Comparison of ENCODE assay signal across 8 cellular contexts in genomic region chr13:52193572-52194183, GRCh38. TPM values are rescaled to one million over a fixed set of nuclear protein-coding genes. Genes with fewer than 3 reads are reported as not detected.
DNase-seq lines count a peak whose midpoint lies in the region; ATAC-seq, FAIRE-seq and TF ChIP-seq lines count a peak whose summit lies in the region.
"Not testable (repeated sequence)": the region's sequence is repeated elsewhere in the genome, so short reads cannot be mapped to it uniquely, and the experiment has no call there.

No MANE protein-coding gene starts in this region.

- H3K9me3 Mint-ChIP-seq in activated naive CD8-positive, alpha-beta T cell treated with anti-CD3 and anti-CD28 coated beads for 36 hours = not testable (repeated sequence)

- H3K9ac ChIP-seq in rectal smooth muscle tissue (ENCODE audit: low read length) = peak overlapping the region; percentile 46

- TF ChIP-seq POLR2A in Peyer's patch (IDR thresholded peaks at IDR 0.05) = peak in 1 of 2 donors; percentile 12

- not testable (repeated sequence) for H3K36me3 Mint-ChIP-seq in activated naive CD8-positive, alpha-beta T cell treated with anti-CD3 and anti-CD28 coated beads for 36 hours

- H3K27me3 Mint-ChIP-seq in activated naive CD8-positive, alpha-beta T cell treated with anti-CD3 and anti-CD28 coated beads for 36 hours = not testable (repeated sequence)

- peak overlapping the region; percentile 99 for H2AFZ ChIP-seq in ACC112 (ENCODE audit: low read length, unreplicated experiment)

- not testable (repeated sequence) for H3K9me3 ChIP-seq in Peyer's patch

- peak; percentile 46 for FAIRE-seq in GM18507 (lab: Jason Lieb, UNC)

- not testable (repeated sequence) for H3K36me3 ChIP-seq in ACC112 (ENCODE audit: insufficient read depth, low read length); Peyer's patch; rectal smooth muscle tissue (ENCODE audit: control insufficient read depth, insufficient read depth, low read length)

- H3K4me1 ChIP-seq in ACC112 (ENCODE audit: control insufficient read depth, insufficient read depth, low read length, unreplicated experiment); rectal smooth muscle tissue (ENCODE audit: control insufficient read depth, insufficient read depth, low read length): not testable (repeated sequence)
- H3K4me1 ChIP-seq in Peyer's patch = peaks cover 0 to 21% (median 0%) of the 10 kb centered on the region in 4 donors

- TF ChIP-seq CTCF in Peyer's patch (IDR thresholded peaks at IDR 0.05) = peak in 1 of 6 experiments; percentile 15
- not testable (repeated sequence) for TF ChIP-seq CTCF in epithelial cell of esophagus (IDR thresholded peaks at IDR 0.05; ENCODE audit: insufficient read depth, low read depth, low read length, missing control alignments)

- H3K27me3 ChIP-seq in ACC112 (ENCODE audit: insufficient read depth, low read length); Peyer's patch; rectal smooth muscle tissue (ENCODE audit: control insufficient read depth, insufficient read depth, low read length): not testable (repeated sequence)

- DNase-seq in GM18507 (ENCODE audit: extremely low spot score, insufficient read length, low read depth); Peyer's patch; activated naive CD8-positive, alpha-beta T cell treated with anti-CD3 and anti-CD28 coated beads for 36 hours: not testable (repeated sequence)
- peak; percentile 30 for DNase-seq in epithelial cell of esophagus (ENCODE audit: low read depth)
- DNase-seq in left kidney (ENCODE audit: low read depth, low spot score) = peak; percentile 37

- peak; percentile 30 for ATAC-seq in HG03378 (IDR thresholded peaks at IDR 0.05; ENCODE audit: unreplicated experiment)

- peak overlapping the region; percentile 94 for H3K27ac Mint-ChIP-seq in activated naive CD8-positive, alpha-beta T cell treated with anti-CD3 and anti-CD28 coated beads for 36 hours

- H3K4me3 Mint-ChIP-seq in activated naive CD8-positive, alpha-beta T cell treated with anti-CD3 and anti-CD28 coated beads for 36 hours = peak overlapping the region; percentile 95

- peak overlapping the region; percentile 99 for H3K4me3 ChIP-seq in ACC112 (ENCODE audit: low read depth, low read length)
- H3K4me3 ChIP-seq in Peyer's patch = peak overlapping the region; percentile 65 to 93 (median 68)
- H3K4me3 ChIP-seq in epithelial cell of esophagus (ENCODE audit: low read length) = peak overlapping the region; percentile 94
- H3K4me3 ChIP-seq in rectal smooth muscle tissue (ENCODE audit: low read length) = peak overlapping the region; percentile 95

- peaks cover 30% of the 10 kb centered on the region for H3K4me1 Mint-ChIP-seq in activated naive CD8-positive, alpha-beta T cell treated with anti-CD3 and anti-CD28 coated beads for 36 hours

- H3K27ac ChIP-seq in ACC112 (ENCODE audit: low read depth, low read length) (peak overlapping the region; percentile 60; the same call in 1 of the 2 replicates), Peyer's patch (peak overlapping the region; percentile 70 to 86 (median 82)), rectal smooth muscle tissue (ENCODE audit: low read depth, low read length) (peak overlapping the region; percentile 72)

- peaks cover 16% of the 10 kb centered on the region for H3K79me2 ChIP-seq in ACC112 (ENCODE audit: control insufficient read depth, insufficient read depth, low read length, unreplicated experiment)

RNA-seq across cellular contexts. Expression of gene NEK3, which starts 34.3 kb away (rescaled TPM):
- 10 to 100 TPM; 26.6 to 78.2 (median 36.2) TPM for total RNA-seq in Peyer's patch
- 1 to 10 TPM; 1.5 to 2.5 TPM for total RNA-seq in activated naive CD8-positive, alpha-beta T cell treated with anti-CD3 and anti-CD28 coated beads for 36 hours

Comparison
In these comparisons a context has a peak if more than half of its experiments do, and no peak if none do; other contexts are left out.
1. RNA of gene NEK3, which starts 34.3 kb away (total RNA-seq): 26.6 to 78.2 TPM in Peyer's patch; 1.5 to 2.5 TPM in activated naive CD8-positive, alpha-beta T cell treated with anti-CD3 and anti-CD28 coated beads for 36 hours; every median in the first group is over 4 times any median in the second.
2. Peak in every context shown above with its lines, with median percentiles within 50 percentile points of each other: H3K27ac ChIP-seq and H3K4me3 ChIP-seq.